In the genomic region with DNA sequence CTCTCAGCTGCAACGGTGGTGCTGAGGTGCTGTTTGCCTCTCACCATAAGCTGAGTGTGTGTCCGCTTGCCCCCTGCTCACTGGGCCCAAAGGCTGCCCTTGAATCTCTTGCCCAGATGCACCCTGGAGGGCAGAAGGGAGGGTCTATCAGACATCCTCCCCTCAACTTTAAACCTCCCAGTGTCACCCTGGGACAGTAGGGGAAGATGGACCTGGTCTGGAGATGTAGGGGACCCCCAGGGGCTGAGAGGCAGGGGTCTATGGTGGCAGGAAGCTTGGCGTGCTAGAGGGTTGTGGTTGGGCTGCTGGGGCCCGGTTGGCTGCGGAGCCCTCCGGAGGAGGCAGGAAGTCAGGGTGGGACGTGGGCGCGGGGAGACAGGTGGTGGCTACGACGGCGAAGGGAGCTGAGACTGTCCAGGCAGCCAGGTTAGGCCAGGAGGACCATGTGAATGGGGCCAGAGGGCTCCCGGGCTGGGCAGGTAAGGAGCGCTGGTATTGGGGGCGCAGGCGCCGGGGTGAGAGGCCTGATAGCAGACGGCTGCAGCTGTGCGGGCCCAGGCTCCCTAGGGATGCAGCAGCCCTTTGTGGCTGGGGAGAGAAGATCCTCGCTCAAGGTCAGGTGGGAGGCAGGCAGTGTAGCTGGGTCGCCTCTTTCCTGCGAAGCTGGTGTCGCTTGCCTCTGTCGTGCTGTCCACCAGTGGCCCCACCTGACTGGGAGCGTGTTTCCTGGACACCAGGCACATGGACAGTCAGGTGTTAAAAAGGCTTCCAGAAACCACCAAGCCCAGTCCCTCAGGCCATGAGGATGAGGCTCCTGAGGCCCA, we compare ENCODE assay signal across 10 cellular contexts. TPM values are rescaled to one million over a fixed set of nuclear protein-coding genes. Genes with fewer than 3 reads are reported as not detected.
A peak's percentile ranks its signal among the peaks of the same experiment; 100 is the strongest.
DNase-seq lines count a peak whose midpoint lies in the region; ATAC-seq and TF ChIP-seq lines count a peak whose summit lies in the region.
"Had no signal": no experiment of that assay in that cellular context is flagged by ENCODE, and none has a peak within 500 bp of the region (broad histone marks: within the 10 kb centered on the region; RNA-seq: fewer than 3 reads in every experiment).

A gene (plus strand): TSS at position 373 of the 824 bp plus-strand sequence. CDS start 23,065 bp downstream, outside the sequence.

- no peaks in the 10 kb centered on the region for H3K27me3 ChIP-seq in heart left ventricle
- no peaks in the 10 kb centered on the region for H3K27me3 ChIP-seq in upper lobe of left lung
- H3K27me3 ChIP-seq in testis: no peaks in the 10 kb centered on the region

- TF ChIP-seq POLR2A in heart left ventricle (IDR thresholded peaks at IDR 0.05) (no peak), upper lobe of left lung (IDR thresholded peaks at IDR 0.05) (peak in 1 of 4 donors; percentile 43), testis (IDR thresholded peaks at IDR 0.05) (no peak)

- DNase-seq in heart left ventricle: no peak
- no peak for DNase-seq in left cardiac atrium
- DNase-seq in activated T-helper 2 cell treated with anti-CD3 and anti-CD28 coated beads, Interferon-gamma antibody, Interleukin-2, Interleukin-4, amounts not matched to agents 10 μg/mL and 5 μg/mL and 100 μg/mL, durations not matched to agents 14 hours and 24 hours and 36 hours (ENCODE audit: low spot score): peak; percentile 60
- DNase-seq in naive thymus-derived CD8-positive, alpha-beta T cell: peak; percentile 41 to 78 (median 61)
- DNase-seq in upper lobe of left lung: peak in 1 of 2 donors; percentile 67
- no peak for DNase-seq in DMS114 treated with DMSO at 0.1 percent for 48 hours (lab: John Stamatoyannopoulos, UW; ENCODE audit: unreplicated experiment)
- DNase-seq in testis: no peak
- DNase-seq: NCI-H1417 treated with DMSO at 0.1 percent for 48 hours had no signal

- H3K4me3 Mint-ChIP-seq in activated T-helper 2 cell treated with anti-CD3 and anti-CD28 coated beads, Interferon-gamma antibody, Interleukin-2, Interleukin-4, amounts not matched to agents 10 μg/mL and 5 μg/mL and 100 μg/mL, durations not matched to agents 14 hours and 24 hours and 36 hours (ENCODE audit: low read depth): peak within 1 kb of the TSS; percentile 100
- H3K4me3 Mint-ChIP-seq in naive thymus-derived CD8-positive, alpha-beta T cell: peak within 1 kb of the TSS; percentile 94 to 100 (median 100)

- POLR2A ChIA-PET in naive thymus-derived CD8-positive, alpha-beta T cell (lab: Charles Lee): interaction anchor here (0.6 to 50.5 kb wide), 19 partner anchors 8 to 641 kb away, joined by 3 to 2080 read pairs (median 5); a partner anchor contains a TSS

- no peaks in the 10 kb centered on the region for H3K9me3 Mint-ChIP-seq in activated T-helper 2 cell treated with anti-CD3 and anti-CD28 coated beads, Interferon-gamma antibody, Interleukin-2, Interleukin-4, amounts not matched to agents 10 μg/mL and 5 μg/mL and 100 μg/mL, durations not matched to agents 14 hours and 24 hours and 36 hours
- no peaks in the 10 kb centered on the region for H3K9me3 Mint-ChIP-seq in naive thymus-derived CD8-positive, alpha-beta T cell

- H3K36me3 ChIP-seq in heart left ventricle (no peaks in the 10 kb centered on the region), upper lobe of left lung (no peaks in the 10 kb centered on the region), testis (ENCODE audit: low read depth, missing control alignments) (no peaks in the 10 kb centered on the region)

- ATAC-seq in heart left ventricle (no peak), left cardiac atrium (no peak), upper lobe of left lung (ENCODE audit: low FRiP score in 2 of 2) (no peak), HG03565 (IDR thresholded peaks at IDR 0.05; ENCODE audit: unreplicated experiment) (no peak)
- peak; percentile 32 for ATAC-seq in naive thymus-derived CD8-positive, alpha-beta T cell
- ATAC-seq: A549 had no signal

- peaks cover 30% of the 10 kb centered on the region for H3K36me3 Mint-ChIP-seq in activated T-helper 2 cell treated with anti-CD3 and anti-CD28 coated beads, Interferon-gamma antibody, Interleukin-2, Interleukin-4, amounts not matched to agents 10 μg/mL and 5 μg/mL and 100 μg/mL, durations not matched to agents 14 hours and 24 hours and 36 hours (ENCODE audit: low read depth)
- peaks cover 15 to 28% (median 16%) of the 10 kb centered on the region in 3 donors for H3K36me3 Mint-ChIP-seq in naive thymus-derived CD8-positive, alpha-beta T cell

- WGBS in heart left ventricle, 4 donors: 68 to 77% (median 72%) methylated on average over 24 to 25 of the region's 25 CpGs
- 65 to 68% methylated on average over 20 to 25 of the region's 25 CpGs for WGBS in upper lobe of left lung, 2 donors
- WGBS in testis, 2 donors: 81 to 84% methylated on average over 17 to 25 of the region's 25 CpGs

- H3K27me3 Mint-ChIP-seq in activated T-helper 2 cell treated with anti-CD3 and anti-CD28 coated beads, Interferon-gamma antibody, Interleukin-2, Interleukin-4, amounts not matched to agents 10 μg/mL and 5 μg/mL and 100 μg/mL, durations not matched to agents 14 hours and 24 hours and 36 hours (ENCODE audit: low read depth): no peaks in the 10 kb centered on the region
- peaks cover 0 to 1% (median 0%) of the 10 kb centered on the region in 5 donors for H3K27me3 Mint-ChIP-seq in naive thymus-derived CD8-positive, alpha-beta T cell

- peak within 1 kb of the TSS; percentile 100 for H3K27ac Mint-ChIP-seq in activated T-helper 2 cell treated with anti-CD3 and anti-CD28 coated beads, Interferon-gamma antibody, Interleukin-2, Interleukin-4, amounts not matched to agents 10 μg/mL and 5 μg/mL and 100 μg/mL, durations not matched to agents 14 hours and 24 hours and 36 hours
- H3K27ac Mint-ChIP-seq in naive thymus-derived CD8-positive, alpha-beta T cell: peak within 1 kb of the TSS; percentile 95 to 99 (median 98)

- TF ChIP-seq EP300 in upper lobe of left lung (IDR thresholded peaks at IDR 0.05): no peak

- H3K4me1 Mint-ChIP-seq in activated T-helper 2 cell treated with anti-CD3 and anti-CD28 coated beads, Interferon-gamma antibody, Interleukin-2, Interleukin-4, amounts not matched to agents 10 μg/mL and 5 μg/mL and 100 μg/mL, durations not matched to agents 14 hours and 24 hours and 36 hours (ENCODE audit: low read depth): peaks cover 55% of the 10 kb centered on the region
- peaks cover 37 to 91% (median 66%) of the 10 kb centered on the region in 4 donors for H3K4me1 Mint-ChIP-seq in naive thymus-derived CD8-positive, alpha-beta T cell

- H3K9me3 ChIP-seq in heart left ventricle (no peaks in the 10 kb centered on the region), upper lobe of left lung (no peaks in the 10 kb centered on the region), testis (no peaks in the 10 kb centered on the region)
- H3K9me3 ChIP-seq: A549 had no signal

- peaks cover 0 to 69% (median 59%) of the 10 kb centered on the region in 12 donors for H3K4me1 ChIP-seq in heart left ventricle
- H3K4me1 ChIP-seq in upper lobe of left lung: peaks cover 45 to 63% (median 50%) of the 10 kb centered on the region in 4 donors
- H3K4me1 ChIP-seq in testis: peaks cover 40% of the 10 kb centered on the region

- H3K4me3 ChIP-seq in heart left ventricle (peak within 1 kb of the TSS in 4 of 12 donors; percentile 9 to 58 (median 22)), upper lobe of left lung (peak within 1 kb of the TSS in 3 of 4 donors; percentile 23 to 41 (median 40)), testis (no peak within 1 kb of the TSS)
- H3K4me3 ChIP-seq: A549 had no signal

- intact Hi-C loops in heart left ventricle (cut with DNase I): no loop called here
- intact Hi-C loops in left cardiac atrium (cut with DNase I): no loop called here
- intact Hi-C loops in activated T-helper 2 cell treated with anti-CD3 and anti-CD28 coated beads, Interferon-gamma antibody, Interleukin-2, Interleukin-4, amounts not matched to agents 10 μg/mL and 5 μg/mL and 100 μg/mL, durations not matched to agents 14 hours and 24 hours and 36 hours (cut with micrococcal nuclease): loop anchor here (1.0 to 5.0 kb wide), 4 partner anchors 13 to 314 kb away; a partner anchor contains a TSS
- intact Hi-C loops in testis (cut with DNase I; ENCODE audit: low total_unique reads): no loop called here

- TF ChIP-seq CTCF in heart left ventricle (IDR thresholded peaks at IDR 0.05): no peak
- no peak for TF ChIP-seq CTCF in upper lobe of left lung (IDR thresholded peaks at IDR 0.05)
- no peak for TF ChIP-seq CTCF in testis (IDR thresholded peaks at IDR 0.05)

- peak within 1 kb of the TSS; percentile 49 to 93 (median 86) for H3K27ac ChIP-seq in heart left ventricle
- H3K27ac ChIP-seq in upper lobe of left lung: peak within 1 kb of the TSS; percentile 50 to 87 (median 82)
- peak within 1 kb of the TSS in 1 of 2 donors; percentile 26 for H3K27ac ChIP-seq in testis
- H3K27ac ChIP-seq: A549 had no signal

RNA-seq across cellular contexts. Expression of the gene that starts here (rescaled TPM):
- total RNA-seq in heart left ventricle: 1 to 10 TPM in 2 of 9 donors, under 1 TPM in 4, not detected in 3; 0.37 to 7.6 (median 0.72) TPM
- polyA plus RNA-seq in heart left ventricle: under 1 TPM; 0.34 to 0.40 TPM
- total RNA-seq in left cardiac atrium: 1 to 10 TPM; 1.2 to 2.6 TPM
- total RNA-seq in activated T-helper 2 cell treated with anti-CD3 and anti-CD28 coated beads, Interferon-gamma antibody, Interleukin-2, Interleukin-4, amounts not matched to agents 10 μg/mL and 5 μg/mL and 100 μg/mL, durations not matched to agents 14 hours and 24 hours and 36 hours: 221 and 232 TPM in 2 replicates
- 100 to 1,000 TPM; 509 to 515 TPM for total RNA-seq in naive thymus-derived CD8-positive, alpha-beta T cell
- polyA plus RNA-seq in naive thymus-derived CD8-positive, alpha-beta T cell: 1,000 to 10,000 TPM in 1 of 3 donors, 100 to 1,000 TPM in 2; 876 to 1,069 (median 952) TPM
- 10 to 100 TPM in 1 of 6 donors, 1 to 10 TPM in 5; 5.1 to 25.1 (median 7.7) TPM for total RNA-seq in upper lobe of left lung
- 1 to 10 TPM in 1 of 2 donors, under 1 TPM in 1; 0.79 to 3.2 TPM for total RNA-seq in testis
- polyA plus RNA-seq in testis (ENCODE audit: insufficient read depth, low read depth, low replicate concordance): 4.3 TPM

Comparison
In these comparisons a context has a peak if more than half of its experiments do, and no peak if none do; other contexts are left out.
1. RNA of the gene that starts here (polyA plus RNA-seq): 876 to 1,069 TPM in naive thymus-derived CD8-positive, alpha-beta T cell; 4.3 TPM in testis (single experiment) and 0.34 to 0.40 TPM in heart left ventricle; every median in the first group is over 100 times any median in the second.
2. ATAC-seq: peak in naive thymus-derived CD8-positive, alpha-beta T cell (2 of 2); none in heart left ventricle (0 of 4), left cardiac atrium (0 of 2), upper lobe of left lung (0 of 2) and HG03565 (single experiment).
3. DNase-seq: peak in activated T-helper 2 cell treated with anti-CD3 and anti-CD28 coated beads, Interferon-gamma antibody, Interleukin-2, Interleukin-4, amounts not matched to agents 10 μg/mL and 5 μg/mL and 100 μg/mL, durations not matched to agents 14 hours and 24 hours and 36 hours (single experiment) and naive thymus-derived CD8-positive, alpha-beta T cell (10 of 10); none in heart left ventricle (0 of 5), left cardiac atrium (single experiment), DMS114 treated with DMSO at 0.1 percent for 48 hours (single experiment) and testis (single experiment).
4. H3K4me3 ChIP-seq: peak in upper lobe of left lung (3 of 4); none in testis (0 of 2).